23 cellular contexts compared by ENCODE assay signal in genomic region chr1:107594541-107594940, GRCh38.
DNase-seq lines count a peak whose midpoint lies in the region; ATAC-seq and TF ChIP-seq lines count a peak whose summit lies in the region.
"Had no signal": no experiment of that assay in that cellular context is flagged by ENCODE, and none has a peak within 500 bp of the region (broad histone marks: within the 10 kb centered on the region; RNA-seq: fewer than 3 reads in every experiment).

No MANE protein-coding gene starts in this region.

- no peak overlapping the region for H3K4me3 ChIP-seq in mammary epithelial cell (replicated peaks in 1 of 3; ENCODE audit: insufficient read depth in 1 of 3, low read depth in 2 of 3, low read length in 3 of 3)
- H3K4me3 ChIP-seq in CD8-positive, alpha-beta T cell (ENCODE audit: low read depth, low read length), result no peak overlapping the region
- H3K4me3 ChIP-seq: cardiac muscle cell, suprapubic skin had no signal

- POLR2A ChIA-PET in MCF 10A (lab: Yijun Ruan, JAX), result no interaction called here
- POLR2A ChIA-PET in CD8-positive, alpha-beta T cell (lab: Charles Lee), result no interaction called here

- H3K27me3 Mint-ChIP-seq in MCF 10A (ENCODE audit: insufficient read depth, unreplicated experiment), result no peaks in the 10 kb centered on the region
- H3K27me3 Mint-ChIP-seq in central memory CD8-positive, alpha-beta T cell, result no peaks in the 10 kb centered on the region
- H3K27me3 Mint-ChIP-seq in CD8-positive, alpha-beta T cell (ENCODE audit: low read depth), result no peaks in the 10 kb centered on the region
- H3K27me3 Mint-ChIP-seq: activated CD4-positive, alpha-beta memory T cell treated with anti-CD3 and anti-CD28 coated beads, Interleukin-2, amount 10 ng/mL, durations not matched to agents 7 days and 5 days; stimulated activated memory B cell treated with anti-CD40 and anti-IgM and Interleukin-4, amounts not matched to agents 10 μg/mL and 1 μg/mL and 100 μg/mL, for 72 hours had no signal

- intact Hi-C loops in mammary epithelial cell (cut with micrococcal nuclease) (no loop called here), MCF 10A (cut with micrococcal nuclease) (no loop called here)
- intact Hi-C loops in CD8-positive, alpha-beta T cell (cut with DNase I, micrococcal nuclease), result no loop called here

- H3K9ac ChIP-seq in mammary epithelial cell (ENCODE audit: insufficient read depth, low read length), result no peak overlapping the region

- no peaks in the 10 kb centered on the region for H3K9me3 Mint-ChIP-seq in MCF 10A (ENCODE audit: unreplicated experiment)
- H3K9me3 Mint-ChIP-seq in central memory CD8-positive, alpha-beta T cell, result no peaks in the 10 kb centered on the region
- no peaks in the 10 kb centered on the region for H3K9me3 Mint-ChIP-seq in CD8-positive, alpha-beta T cell
- H3K9me3 Mint-ChIP-seq: activated CD4-positive, alpha-beta memory T cell treated with anti-CD3 and anti-CD28 coated beads, Interleukin-2, amount 10 ng/mL, durations not matched to agents 7 days and 5 days; stimulated activated memory B cell treated with anti-CD40 and anti-IgM and Interleukin-4, amounts not matched to agents 10 μg/mL and 1 μg/mL and 100 μg/mL, for 72 hours had no signal

- H3K27me3 ChIP-seq in mammary epithelial cell (ENCODE audit: insufficient read depth, low read length), result no peaks in the 10 kb centered on the region
- no peaks in the 10 kb centered on the region for H3K27me3 ChIP-seq in CD8-positive, alpha-beta T cell (ENCODE audit: insufficient read depth, low read length)
- H3K27me3 ChIP-seq: cardiac muscle cell, suprapubic skin had no signal

- H3K36me3 Mint-ChIP-seq in MCF 10A (ENCODE audit: insufficient read depth, unreplicated experiment), result peaks cover 18% of the 10 kb centered on the region
- peaks cover 3% of the 10 kb centered on the region for H3K36me3 Mint-ChIP-seq in central memory CD8-positive, alpha-beta T cell (ENCODE audit: insufficient read depth)
- peaks cover 8% of the 10 kb centered on the region for H3K36me3 Mint-ChIP-seq in CD8-positive, alpha-beta T cell

- H2AFZ ChIP-seq in mammary epithelial cell (ENCODE audit: low read depth, low read length), result no peak overlapping the region

- no peak for ATAC-seq in central memory CD8-positive, alpha-beta T cell (replicated peaks; ENCODE audit: extremely low read depth, poor library complexity, severe bottlenecking)
- ATAC-seq in HG03565 (IDR thresholded peaks at IDR 0.05; ENCODE audit: unreplicated experiment), result no peak
- ATAC-seq in HG02678 (IDR thresholded peaks at IDR 0.05; ENCODE audit: unreplicated experiment), result no peak
- ATAC-seq in CD8-positive, alpha-beta T cell, result no peak
- ATAC-seq in GM21825 (IDR thresholded peaks at IDR 0.05; ENCODE audit: unreplicated experiment), result no peak
- ATAC-seq: HepG2; stimulated activated memory B cell treated with anti-CD40 and anti-IgM and Interleukin-4, amounts not matched to agents 10 μg/mL and 1 μg/mL and 100 μg/mL, for 72 hours had no signal

- no peak overlapping the region for H3K4me3 Mint-ChIP-seq in MCF 10A (ENCODE audit: unreplicated experiment)
- H3K4me3 Mint-ChIP-seq in central memory CD8-positive, alpha-beta T cell, result no peak overlapping the region
- H3K4me3 Mint-ChIP-seq in CD8-positive, alpha-beta T cell, result no peak overlapping the region
- H3K4me3 Mint-ChIP-seq: activated CD4-positive, alpha-beta memory T cell treated with anti-CD3 and anti-CD28 coated beads, Interleukin-2, amount 10 ng/mL, durations not matched to agents 7 days and 5 days; stimulated activated memory B cell treated with anti-CD40 and anti-IgM and Interleukin-4, amounts not matched to agents 10 μg/mL and 1 μg/mL and 100 μg/mL, for 72 hours had no signal

- peaks cover 19% of the 10 kb centered on the region for H3K4me1 Mint-ChIP-seq in MCF 10A (ENCODE audit: insufficient read depth, unreplicated experiment)
- peaks cover 5% of the 10 kb centered on the region for H3K4me1 Mint-ChIP-seq in central memory CD8-positive, alpha-beta T cell
- H3K4me1 Mint-ChIP-seq in CD8-positive, alpha-beta T cell (ENCODE audit: low read depth), result peaks cover 6% of the 10 kb centered on the region

- peak overlapping the region; percentile 48 for H3K4me2 ChIP-seq in mammary epithelial cell (ENCODE audit: insufficient read depth, low read depth, low read length)

- H3K4me1 ChIP-seq in mammary epithelial cell (ENCODE audit: insufficient read depth, low read length), result peaks cover 19% of the 10 kb centered on the region
- no peaks in the 10 kb centered on the region for H3K4me1 ChIP-seq in CD8-positive, alpha-beta T cell (ENCODE audit: insufficient read depth, low read length)

- DNase-seq in mammary epithelial cell (peak; percentile 14), MCF 10A (ENCODE audit: unreplicated experiment) (no peak), left kidney (ENCODE audit: low read depth, low spot score) (peak; percentile 62)
- no peak for DNase-seq in central memory CD8-positive, alpha-beta T cell (ENCODE audit: low spot score in 2 of 2)
- no peak for DNase-seq in CD8-positive, alpha-beta T cell
- DNase-seq: activated CD4-positive, alpha-beta memory T cell treated with anti-CD3 and anti-CD28 coated beads, Interleukin-2, amount 10 ng/mL, durations not matched to agents 7 days and 5 days; activated CD4-positive, CD25-positive, alpha-beta regulatory T cell; activated T-cell treated with anti-CD3 and anti-CD28 coated beads, Interleukin-2, amount 50 U/mL, for 1 hour; EL; NCI-H1417; NCI-H524 treated with DMSO at 0.1 percent for 48 hours; nucleus accumbens; small intestine; T1000 had no signal

- dilution Hi-C loops in mammary epithelial cell (cut with HindIII; ENCODE audit: low sequenced_read_pairs), result no loop called here

- H3K27ac ChIP-seq in mammary epithelial cell (ENCODE audit: insufficient read depth, low read depth, low read length), result no peak overlapping the region
- no peak overlapping the region for H3K27ac ChIP-seq in CD8-positive, alpha-beta T cell (ENCODE audit: low read depth, low read length)
- H3K27ac ChIP-seq: cardiac muscle cell, HL-60, RWPE1, suprapubic skin had no signal

- CTCF ChIA-PET in mammary epithelial cell (lab: Charles Lee; ENCODE audit: low non-redundant PET), result no interaction called here
- CTCF ChIA-PET in MCF 10A (lab: Yijun Ruan, JAX), result no interaction called here
- CTCF ChIA-PET in CD8-positive, alpha-beta T cell (lab: Charles Lee), result interaction anchor here (0.6 kb wide), 1 partner anchor 43 kb away, joined by 3 read pairs; no protein-coding TSS in a partner anchor

- no peaks in the 10 kb centered on the region for H3K9me3 ChIP-seq in mammary epithelial cell (replicated peaks; ENCODE audit: insufficient read depth, low read length)
- no peaks in the 10 kb centered on the region for H3K9me3 ChIP-seq in CD8-positive, alpha-beta T cell (ENCODE audit: low read length)
- H3K9me3 ChIP-seq: suprapubic skin had no signal

- no peak overlapping the region for H3K27ac Mint-ChIP-seq in MCF 10A (ENCODE audit: low read depth, unreplicated experiment)
- H3K27ac Mint-ChIP-seq in central memory CD8-positive, alpha-beta T cell (ENCODE audit: low read depth), result peak overlapping the region; percentile 12
- no peak overlapping the region for H3K27ac Mint-ChIP-seq in CD8-positive, alpha-beta T cell
- H3K27ac Mint-ChIP-seq: activated CD4-positive, alpha-beta memory T cell treated with anti-CD3 and anti-CD28 coated beads, Interleukin-2, amount 10 ng/mL, durations not matched to agents 7 days and 5 days; stimulated activated memory B cell treated with anti-CD40 and anti-IgM and Interleukin-4, amounts not matched to agents 10 μg/mL and 1 μg/mL and 100 μg/mL, for 72 hours had no signal

- TF ChIP-seq CTCF in mammary epithelial cell (conservative IDR thresholded peaks at IDR 0.05 in 1 of 2, IDR thresholded peaks at IDR 0.05 in 1 of 2; ENCODE audit: extremely low read depth in 1 of 2, insufficient read depth in 1 of 2, low read depth in 1 of 2, low read length in 2 of 2) (no peak), MCF 10A (IDR thresholded peaks at IDR 0.05; ENCODE audit: unreplicated experiment) (no peak)
- TF ChIP-seq CTCF in CD8-positive, alpha-beta T cell (IDR thresholded peaks at IDR 0.05), result no peak

- WGBS in mammary epithelial cell (ENCODE audit: low coverage, missing lambda C conversion rate), result 100% methylated on average over 1 of the region's 1 CpG

- H4K20me1 ChIP-seq in mammary epithelial cell (ENCODE audit: insufficient read depth, low read length), result no peaks in the 10 kb centered on the region

- no TSS peak for BruUV-seq in mammary epithelial cell (replicated peaks; lab: Mats Ljungman, UMichigan)
- BruUV-seq in MCF 10A (replicated peaks; lab: Mats Ljungman, UMichigan), result no TSS peak

- in situ Hi-C loops in mammary epithelial cell (cut with MboI; ENCODE audit: low sequenced_read_pairs in 2 of 2), result no loop called here

- H3K36me3 ChIP-seq in mammary epithelial cell (ENCODE audit: insufficient read depth, low read length), result no peaks in the 10 kb centered on the region
- no peaks in the 10 kb centered on the region for H3K36me3 ChIP-seq in CD8-positive, alpha-beta T cell (ENCODE audit: insufficient read depth, low read length)
- H3K36me3 ChIP-seq: cardiac muscle cell, suprapubic skin had no signal

- H3K79me2 ChIP-seq in mammary epithelial cell (ENCODE audit: insufficient read depth, low read length), result no peaks in the 10 kb centered on the region

Comparison
In these comparisons a context has a peak if more than half of its experiments do, and no peak if none do; other contexts are left out.
1. DNase-seq: peak in mammary epithelial cell (single experiment) and left kidney (single experiment); none in MCF 10A (single experiment), central memory CD8-positive, alpha-beta T cell (0 of 2) and CD8-positive, alpha-beta T cell (0 of 7).